ENCODE assay signal across 10 cellular contexts in the genomic region with DNA sequence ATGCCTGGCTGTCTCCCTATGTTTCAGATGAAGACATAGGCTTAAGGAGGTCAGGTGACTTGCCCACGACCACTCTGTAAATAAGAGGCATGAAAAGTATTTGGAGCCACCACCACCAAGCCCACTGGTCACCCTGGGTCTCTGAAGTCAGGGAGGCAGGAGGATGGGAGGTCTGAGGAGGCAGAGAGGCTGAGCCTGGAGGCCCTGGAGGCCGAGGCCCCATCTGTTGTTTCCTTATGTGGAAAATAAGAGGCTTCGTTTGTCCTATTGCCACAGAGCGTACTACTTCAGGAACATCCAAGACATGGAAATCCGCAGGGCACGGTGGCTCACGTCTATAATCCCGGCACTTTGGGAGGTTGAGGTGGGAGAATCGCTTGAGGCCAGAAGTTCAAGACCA. TPM values are rescaled to one million over a fixed set of nuclear protein-coding genes. Genes with fewer than 3 reads are reported as not detected.
"Had no signal": no experiment of that assay in that cellular context is flagged by ENCODE, and none has a peak within 500 bp of the region (broad histone marks: within the 10 kb centered on the region; RNA-seq: fewer than 3 reads in every experiment).

No MANE protein-coding gene starts in this region.

- H3K36me3 Mint-ChIP-seq: IgD-negative memory B cell had no signal

- H3K27ac ChIP-seq: GM23248 had no signal

- H3K4me3 ChIP-seq: GM23248, HAP-1 had no signal

- H3K36me3 ChIP-seq: HAP-1 had no signal

- H3K9me3 Mint-ChIP-seq: HFFc6, IgD-negative memory B cell had no signal

- H2AFZ ChIP-seq: GM23248 had no signal

- H3K9me3 ChIP-seq: HAP-1 had no signal

- H3K4me1 ChIP-seq: HAP-1 had no signal

- H3K4me3 Mint-ChIP-seq: HFFc6, IgD-negative memory B cell had no signal

- FAIRE-seq: HTR-8/SVneo had no signal

- DNase-seq: GM23248, GOT3, H7, HFFc6 had no signal

- H3K27ac Mint-ChIP-seq: HFFc6, IgD-negative memory B cell had no signal

- H3K9ac ChIP-seq: GM23248 had no signal

- ATAC-seq: HCT116 had no signal

RNA-seq across cellular contexts. Expression of a gene that starts 4.8 kb away (rescaled TPM):
- total RNA-seq: GM23248, H4, H7, HFFc6, HT-29 had no signal
- polyA plus RNA-seq: GM23248, IgD-negative memory B cell had no signal
